Comparison of ENCODE assay signal across 8 cellular contexts in the genomic region with DNA sequence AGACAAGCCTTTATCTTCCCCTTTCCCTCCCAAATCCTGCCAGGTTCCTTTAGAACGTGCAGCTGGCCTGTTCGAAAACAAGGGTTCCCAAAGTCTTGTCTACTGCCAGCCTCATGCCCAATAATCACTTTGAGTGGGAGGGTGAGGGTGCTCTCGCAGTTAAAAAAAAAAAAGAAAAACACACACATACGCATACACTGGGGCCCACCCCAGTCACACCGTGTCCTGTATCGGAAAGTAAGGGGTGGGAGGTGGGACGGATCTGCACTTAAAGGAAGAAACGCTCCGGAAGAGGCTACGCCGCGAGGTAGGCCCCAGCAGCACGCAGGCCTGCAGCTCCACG. TPM values are rescaled to one million over a fixed set of nuclear protein-coding genes. Genes with fewer than 3 reads are reported as not detected.
DNase-seq lines count a peak whose midpoint lies in the region; ATAC-seq, FAIRE-seq and TF ChIP-seq lines count a peak whose summit lies in the region.

No MANE protein-coding gene starts in this region.

- peak overlapping the region; percentile 91 for H2BK5ac ChIP-seq in H1 (ENCODE audit: low read depth, low read length)

- peak overlapping the region; percentile 7 for H3K56ac ChIP-seq in H1 (replicated peaks; ENCODE audit: insufficient read length, low read depth, low read length)

- no peak overlapping the region for H2BK120ac ChIP-seq in H1 (replicated peaks; ENCODE audit: low read depth, low read length)

- no peak overlapping the region for H2BK20ac ChIP-seq in H1 (ENCODE audit: low read length)

- intact Hi-C loops in pancreas (cut with DNase I), result no loop called here

- H4K8ac ChIP-seq in H1 (ENCODE audit: extremely low read depth, insufficient read depth, low read length), result peak overlapping the region; percentile 95

- H3K4me2 ChIP-seq in H1 (ENCODE audit: insufficient read depth in 1 of 2, low read depth in 2 of 2, low read length in 2 of 2), result peak overlapping the region; percentile 78 to 84

- H3K4me1 ChIP-seq in SJCRH30 (peaks cover 13% of the 10 kb centered on the region; the same call in 1 of the 2 replicates), H1 (replicated peaks in 1 of 4; ENCODE audit: control insufficient read depth in 3 of 4, insufficient read depth in 4 of 4, low read length in 3 of 4) (peaks cover 0 to 8% (median 7%) of the 10 kb centered on the region in 4 experiments; a peak in 4 of 7 replicates), pancreas (peaks cover 0 to 9% (median 6%) of the 10 kb centered on the region in 3 donors)

- peaks cover 5 to 55% of the 10 kb centered on the region in 2 experiments; a peak in 3 of 4 replicates for H3K79me2 ChIP-seq in H1 (ENCODE audit: control insufficient read depth in 1 of 2, insufficient read depth in 2 of 2, low read length in 2 of 2)

- H4K5ac ChIP-seq in H1 (ENCODE audit: insufficient read length, low read depth, low read length), result peak overlapping the region; percentile 38

- TF ChIP-seq CTCF in H1 (IDR thresholded peaks at IDR 0.05; ENCODE audit: control extremely low read depth in 1 of 3, insufficient read depth in 1 of 3, low read depth in 1 of 3, low read length in 3 of 3) (no peak), pancreas (IDR thresholded peaks at IDR 0.05) (no peak)

- peaks cover 2 to 4% of the 10 kb centered on the region in 2 experiments for H4K20me1 ChIP-seq in H1 (replicated peaks in 1 of 2; ENCODE audit: control insufficient read depth in 1 of 2, insufficient read depth in 2 of 2, low read length in 2 of 2)

- H3K36me3 ChIP-seq in SJCRH30 (peaks cover 41% of the 10 kb centered on the region), H1 (ENCODE audit: control insufficient read depth in 2 of 4, insufficient read depth in 4 of 4, low read length in 3 of 4) (peaks cover 5 to 32% (median 10%) of the 10 kb centered on the region in 4 experiments; a peak in 5 of 8 replicates), pancreas (no peaks in the 10 kb centered on the region)

- peak overlapping the region; percentile 20; the same call in 1 of the 2 replicates for H2BK12ac ChIP-seq in H1 (ENCODE audit: low read depth, low read length)

- H3K9me3 ChIP-seq in SJCRH30 (replicated peaks) (no peaks in the 10 kb centered on the region), H1 (ENCODE audit: insufficient read depth in 2 of 2, low read depth in 1 of 2, low read length in 1 of 2) (no peaks in the 10 kb centered on the region), pancreas (no peaks in the 10 kb centered on the region)

- no peak for TF ChIP-seq POLR2A in H1 (IDR thresholded peaks at IDR 0.05; ENCODE audit: control extremely low read depth in 1 of 2, low read depth in 2 of 2, low read length in 2 of 2)

- no peak overlapping the region for H2AFZ ChIP-seq in H1 (ENCODE audit: low read length)

- peak overlapping the region; percentile 72 for H3K4me3 ChIP-seq in SJCRH30
- H3K4me3 ChIP-seq in H1 (ENCODE audit: extremely low read depth in 1 of 4, insufficient read depth in 2 of 4, low read depth in 3 of 4, low read length in 4 of 4), result peak overlapping the region; percentile 73 to 86 (median 84)
- peak overlapping the region; percentile 55 to 61 (median 59) for H3K4me3 ChIP-seq in pancreas

- H3K18ac ChIP-seq in H1 (ENCODE audit: extremely low read depth, low read length), result peak overlapping the region; percentile 93; the same call in 1 of the 2 replicates

- FAIRE-seq in H1 (lab: Jason Lieb, UNC) (peak; percentile 50), pancreas (lab: Jason Lieb, UNC) (no peak)

- H3K27me3 ChIP-seq in SJCRH30, result no peaks in the 10 kb centered on the region
- no peaks in the 10 kb centered on the region for H3K27me3 ChIP-seq in H1 (replicated peaks in 1 of 4; ENCODE audit: control insufficient read depth in 3 of 4, extremely low read depth in 1 of 4, insufficient read depth in 3 of 4, low read length in 3 of 4)
- no peaks in the 10 kb centered on the region for H3K27me3 ChIP-seq in pancreas

- peak overlapping the region; percentile 79 for H4K91ac ChIP-seq in H1 (replicated peaks; ENCODE audit: insufficient read length, low read length)

- no peak for TF ChIP-seq RAD21 in H1 (IDR thresholded peaks at IDR 0.05 in 1 of 2, conservative IDR thresholded peaks at IDR 0.05 in 1 of 2; ENCODE audit: low read depth in 2 of 2, low read length in 2 of 2)

- peak overlapping the region; percentile 78 to 97 (median 96) for H3K9ac ChIP-seq in H1 (replicated peaks in 1 of 4; ENCODE audit: extremely low read depth in 1 of 4, low read depth in 3 of 4, low read length in 3 of 4)

- H3K27ac ChIP-seq in SJCRH30, result peak overlapping the region; percentile 88
- peak overlapping the region; percentile 92 for H3K27ac ChIP-seq in H1 (ENCODE audit: low read depth, low read length)
- H3K27ac ChIP-seq in pancreas, result peak overlapping the region; percentile 19 to 94 (median 86)

- DNase-seq in NCI-H2081 (lab: John Stamatoyannopoulos, UW), result peak; percentile 32 to 34
- DNase-seq in NCI-H2081 treated with DMSO at 0.1 percent for 48 hours (lab: John Stamatoyannopoulos, UW), result no peak
- no peak for DNase-seq in SJCRH30
- no peak for DNase-seq in H1 (ENCODE audit: low read depth in 1 of 2, low spot score in 2 of 2)
- DNase-seq in pancreas, result no peak
- DNase-seq in DMS79 treated with DMSO at 0.1 percent for 48 hours (lab: John Stamatoyannopoulos, UW), result no peak
- DNase-seq in epidermal melanocyte (ENCODE audit: insufficient read length, low spot score), result no peak

- peak; percentile 50 for ATAC-seq in HG02678 (IDR thresholded peaks at IDR 0.05; ENCODE audit: unreplicated experiment)
- ATAC-seq in pancreas, result no peak

- H2BK15ac ChIP-seq in H1 (ENCODE audit: low read length), result no peak overlapping the region

- H3K23ac ChIP-seq in H1 (ENCODE audit: insufficient read length), result no peak overlapping the region

- H2AK5ac ChIP-seq in H1 (ENCODE audit: low read depth, low read length), result peak overlapping the region; percentile 47; the same call in 1 of the 2 replicates

- H3K4ac ChIP-seq in H1 (replicated peaks; ENCODE audit: insufficient read length, low read depth, low read length), result peak overlapping the region; percentile 27

- CTCF ChIA-PET in H1 (lab: Charles Lee; ENCODE audit: partially characterized antibody), result interaction anchor here (0.9 to 1.8 kb wide), 2 partner anchors 8 to 12 kb away, joined by 3 to 8 read pairs; no protein-coding TSS in a partner anchor

- POLR2A ChIA-PET in H1 (lab: Charles Lee; ENCODE audit: partially characterized antibody), result interaction anchor here (1.0 kb wide), 1 partner anchor 13 kb away, joined by 3 read pairs; no protein-coding TSS in a partner anchor

- no peaks in the 10 kb centered on the region; the same call in 1 of the 2 replicates for H3K79me1 ChIP-seq in H1 (ENCODE audit: low read depth, low read length)

- TF ChIP-seq EP300 in H1 (IDR thresholded peaks at IDR 0.05; ENCODE audit: borderline replicate concordance in 1 of 2, low read depth in 2 of 2, low read length in 2 of 2), result no peak

- peaks cover 4% of the 10 kb centered on the region; the same call in 1 of the 2 replicates for H3K23me2 ChIP-seq in H1 (ENCODE audit: low read depth, low read length)

- WGBS in H1 (ENCODE audit: extremely low coverage in 1 of 2, insufficient coverage in 1 of 2, insufficient read length in 1 of 2, insufficient replicate concordance in 2 of 2, low coverage in 1 of 2, low lambda C conversion rate in 2 of 2, missing lambda C conversion rate in 1 of 2), 2 experiments, result 2% methylated on average over 13 of the region's 14 CpGs; no CpG with 5 or more reads in 1 of the 2 experiments
- 3% methylated on average over 14 of the region's 14 CpGs for WGBS in pancreas, 2 donors

- H3K14ac ChIP-seq in H1 (ENCODE audit: insufficient read length), result no peak overlapping the region

TF ChIP-seq in H1, 55 proteins besides CTCF, POLR2A, EP300 and RAD21 (continues in another document):
- TF ChIP-seq POU5F1 (IDR thresholded peaks at IDR 0.05; ENCODE audit: low read depth, low read length), result no peak
- TF ChIP-seq CHD1 (IDR thresholded peaks at IDR 0.05; ENCODE audit: low read depth, low read length), result peak; percentile 46; the same call in 1 of the 2 replicates

RNA-seq across cellular contexts. Expression of gene MAD2L1, which starts 0.5 kb away (rescaled TPM):
- total RNA-seq in SJCRH30 (2014; rRNA removed; shearing (Covaris generic)), result 213 and 223 TPM in 2 replicates
- total RNA-seq in H1 (2021; fragmentation: NEBNext Ultra II Directional; extraction: Animal tissue kit (Norgen Biotek cat#: 25700)), result 88.1 and 93.0 TPM in 2 replicates
- polyA plus RNA-seq in H1 (2011; rRNA removed) (51.1 and 59.7 TPM in 2 replicates), pancreas (under 1 TPM; 0.49 to 0.82 TPM)
- 70.3 TPM for polyA plus RNA-seq in H1 (2011; cell fraction: cytosol; rRNA removed)
- polyA plus RNA-seq in H1 (2011; cell fraction: nucleus; rRNA removed), result 113 TPM
- polyA plus RNA-seq in H1 (2012, experiment 1 of 2), result 116 to 149 TPM (median 132 TPM) in 4 replicates
- 20.4 TPM for polyA plus RNA-seq in H1 (2012, experiment 2 of 2)
- 46.3 TPM for polyA plus RNA-seq in H1 (2013, experiment 1 of 2)
- polyA plus RNA-seq in H1 (2013, experiment 2 of 2), result 43.6 TPM
- 57.6 and 84.7 TPM in 2 replicates for polyA minus RNA-seq in H1 (2011; rRNA and poly(A)+ RNA removed)
- polyA minus RNA-seq in H1 (2011; cell fraction: cytosol; rRNA and poly(A)+ RNA removed), result 37.4 TPM
- 56.0 TPM for polyA minus RNA-seq in H1 (2011; cell fraction: nucleus; rRNA and poly(A)+ RNA removed)
- total RNA-seq in pancreas, result 1 to 10 TPM in 2 of 6 donors, under 1 TPM in 4; 0.37 to 1.8 (median 0.73) TPM

Comparison
In these comparisons a context has a peak if more than half of its experiments do, and no peak if none do; other contexts are left out.
1. DNase-seq: peak in NCI-H2081 (2 of 2); none in NCI-H2081 treated with DMSO at 0.1 percent for 48 hours (single experiment), SJCRH30 (0 of 2), H1 (0 of 2), pancreas (0 of 6), DMS79 treated with DMSO at 0.1 percent for 48 hours (single experiment) and epidermal melanocyte (single experiment).
2. RNA of gene MAD2L1, which starts 0.5 kb away (total RNA-seq): 213 to 223 TPM in SJCRH30 and 88.1 to 93.0 TPM in H1; 0.37 to 1.8 TPM in pancreas; every median in the first group is over 10 times any median in the second.
3. Peak in every context shown above with its lines, with median percentiles within 50 percentile points of each other: H3K27ac ChIP-seq and H3K4me3 ChIP-seq.